ENCODE assay signal across 7 cellular contexts in the genomic region with DNA sequence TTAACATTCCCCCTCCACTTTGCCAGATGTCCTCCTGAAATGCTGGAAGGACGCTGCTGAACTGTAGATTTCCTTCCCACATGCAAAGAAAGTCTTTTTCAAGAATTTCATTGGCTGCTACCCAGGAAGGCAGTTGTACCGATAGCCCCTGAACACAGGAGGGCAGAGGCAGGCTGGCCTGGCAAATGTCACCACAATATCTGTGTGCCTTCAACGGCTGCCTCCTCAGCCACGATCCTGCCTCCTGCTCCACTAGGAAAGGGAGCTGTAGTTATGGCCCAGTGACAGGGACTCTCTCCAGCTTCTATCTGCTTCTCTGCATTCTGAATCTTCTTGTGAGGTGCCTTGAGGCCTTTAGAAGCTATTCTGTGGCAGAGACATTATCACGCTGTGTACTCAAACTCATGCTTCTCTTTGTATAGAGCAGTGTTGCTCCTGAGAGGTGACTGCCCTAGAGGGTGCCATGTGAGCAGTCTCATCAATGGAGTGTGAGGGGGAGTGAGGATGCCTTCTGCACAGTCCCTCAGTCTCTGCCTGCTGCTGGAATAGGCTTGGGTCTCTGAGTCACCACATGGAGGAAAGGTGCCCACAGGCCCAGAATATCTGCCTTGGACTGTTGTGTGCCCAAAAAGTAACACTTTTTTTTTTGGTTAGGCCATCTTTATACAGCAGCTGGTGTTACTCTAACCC.
DNase-seq lines count a peak whose midpoint lies in the region; ATAC-seq and TF ChIP-seq lines count a peak whose summit lies in the region.

No MANE protein-coding gene starts in this region.

- 22% methylated on average over 5 of the region's 5 CpGs for WGBS in liver
- WGBS in aorta, 2 donors, result 19 to 20% methylated on average over 5 of the region's 5 CpGs

- no peak overlapping the region for H3K9ac ChIP-seq in liver (ENCODE audit: low read depth in 1 of 2, low read length in 2 of 2)

- H3K36me3 ChIP-seq in liver (ENCODE audit: control insufficient read depth in 4 of 4, insufficient read depth in 3 of 4, low read depth in 1 of 4, low read length in 3 of 4), result no peaks in the 10 kb centered on the region
- H3K36me3 ChIP-seq in aorta (ENCODE audit: control insufficient read depth in 1 of 2, insufficient read depth in 2 of 2, low read length in 1 of 2), result no peaks in the 10 kb centered on the region

- TF ChIP-seq POLR2A in GM18505 (IDR thresholded peaks at IDR 0.05; ENCODE audit: borderline replicate concordance, extremely low read depth, insufficient read depth, insufficient read length), result no peak

- no peak for DNase-seq in GM10266 (ENCODE audit: extremely low spot score)
- peak; percentile 71 for DNase-seq in NCI-H748 (lab: John Stamatoyannopoulos, UW; ENCODE audit: unreplicated experiment)
- DNase-seq in cerebellar cortex (ENCODE audit: low spot score), result peak; percentile 34
- DNase-seq in aorta, result peak; percentile 68 to 78

- H3K27me3 ChIP-seq in liver (ENCODE audit: control insufficient read depth in 4 of 4, insufficient read depth in 4 of 4, low read length in 3 of 4), result no peaks in the 10 kb centered on the region
- no peaks in the 10 kb centered on the region for H3K27me3 ChIP-seq in aorta (ENCODE audit: control insufficient read depth in 1 of 2, insufficient read depth in 2 of 2, low read length in 1 of 2)

- peak; percentile 88 to 93 for TF ChIP-seq RAD21 in liver (IDR thresholded peaks at IDR 0.05)

- H3K9me3 ChIP-seq in liver (ENCODE audit: control insufficient read depth in 4 of 4, low read length in 3 of 4) (no peaks in the 10 kb centered on the region), aorta (ENCODE audit: control insufficient read depth, low read length) (no peaks in the 10 kb centered on the region)

- TF ChIP-seq CTCF in GM10266 (IDR thresholded peaks at IDR 0.05; ENCODE audit: control insufficient read depth, insufficient read depth, low read depth, missing control alignments), result peak; percentile 28
- peak; percentile 62 for TF ChIP-seq CTCF in liver (IDR thresholded peaks at IDR 0.05; ENCODE audit: low read depth, low read length, missing input control)

- H3K4me3 ChIP-seq in liver (ENCODE audit: low read depth in 1 of 3, low read length in 3 of 3), result no peak overlapping the region
- no peak overlapping the region for H3K4me3 ChIP-seq in aorta (ENCODE audit: low read length in 2 of 2)

- ATAC-seq in HG02623 (IDR thresholded peaks at IDR 0.05; ENCODE audit: unreplicated experiment) (peak; percentile 46), aorta (ENCODE audit: low FRiP score) (peak; percentile 67), GM18505 (IDR thresholded peaks at IDR 0.05; ENCODE audit: unreplicated experiment) (no peak)

- H3K27ac ChIP-seq in liver (ENCODE audit: low read depth in 1 of 2, low read length in 2 of 2) (no peak overlapping the region), aorta (ENCODE audit: low read depth in 1 of 2, low read length in 2 of 2) (no peak overlapping the region)

- H3K4me1 ChIP-seq in liver (ENCODE audit: control insufficient read depth in 4 of 4, insufficient read depth in 4 of 4, low read length in 3 of 4) (peaks cover 0 to 11% (median 5%) of the 10 kb centered on the region in 4 donors), aorta (ENCODE audit: control insufficient read depth in 1 of 2, insufficient read depth in 2 of 2, low read length in 2 of 2) (no peaks in the 10 kb centered on the region)

- intact Hi-C loops in aorta (cut with DNase I), result loop anchor here (1.0 to 5.0 kb wide), 3 partner anchors 482 to 502 kb away; no protein-coding TSS in a partner anchor

TF ChIP-seq in liver, 16 proteins besides CTCF, POLR2A, EP300 and RAD21:
- TF ChIP-seq, protein P1, sequence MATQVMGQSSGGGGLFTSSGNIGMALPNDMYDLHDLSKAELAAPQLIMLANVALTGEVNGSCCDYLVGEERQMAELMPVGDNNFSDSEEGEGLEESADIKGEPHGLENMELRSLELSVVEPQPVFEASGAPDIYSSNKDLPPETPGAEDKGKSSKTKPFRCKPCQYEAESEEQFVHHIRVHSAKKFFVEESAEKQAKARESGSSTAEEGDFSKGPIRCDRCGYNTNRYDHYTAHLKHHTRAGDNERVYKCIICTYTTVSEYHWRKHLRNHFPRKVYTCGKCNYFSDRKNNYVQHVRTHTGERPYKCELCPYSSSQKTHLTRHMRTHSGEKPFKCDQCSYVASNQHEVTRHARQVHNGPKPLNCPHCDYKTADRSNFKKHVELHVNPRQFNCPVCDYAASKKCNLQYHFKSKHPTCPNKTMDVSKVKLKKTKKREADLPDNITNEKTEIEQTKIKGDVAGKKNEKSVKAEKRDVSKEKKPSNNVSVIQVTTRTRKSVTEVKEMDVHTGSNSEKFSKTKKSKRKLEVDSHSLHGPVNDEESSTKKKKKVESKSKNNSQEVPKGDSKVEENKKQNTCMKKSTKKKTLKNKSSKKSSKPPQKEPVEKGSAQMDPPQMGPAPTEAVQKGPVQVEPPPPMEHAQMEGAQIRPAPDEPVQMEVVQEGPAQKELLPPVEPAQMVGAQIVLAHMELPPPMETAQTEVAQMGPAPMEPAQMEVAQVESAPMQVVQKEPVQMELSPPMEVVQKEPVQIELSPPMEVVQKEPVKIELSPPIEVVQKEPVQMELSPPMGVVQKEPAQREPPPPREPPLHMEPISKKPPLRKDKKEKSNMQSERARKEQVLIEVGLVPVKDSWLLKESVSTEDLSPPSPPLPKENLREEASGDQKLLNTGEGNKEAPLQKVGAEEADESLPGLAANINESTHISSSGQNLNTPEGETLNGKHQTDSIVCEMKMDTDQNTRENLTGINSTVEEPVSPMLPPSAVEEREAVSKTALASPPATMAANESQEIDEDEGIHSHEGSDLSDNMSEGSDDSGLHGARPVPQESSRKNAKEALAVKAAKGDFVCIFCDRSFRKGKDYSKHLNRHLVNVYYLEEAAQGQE (IDR thresholded peaks at IDR 0.05), result no peak
- TF ChIP-seq EGR1 (IDR thresholded peaks at IDR 0.05; ENCODE audit: low read depth in 2 of 2) (no peak), FOXA2 (IDR thresholded peaks at IDR 0.05) (no peak), HNF4G (IDR thresholded peaks at IDR 0.05) (no peak), TAF1 (conservative IDR thresholded peaks at IDR 0.05) (no peak), NR2F2 (IDR thresholded peaks at IDR 0.05) (peak; percentile 56), RXRA (IDR thresholded peaks at IDR 0.05) (peak; percentile 8 to 16), HNF4A (conservative IDR thresholded peaks at IDR 0.05) (no peak)
